Comparison of ENCODE assay signal across 1 cellular context in the genomic region with DNA sequence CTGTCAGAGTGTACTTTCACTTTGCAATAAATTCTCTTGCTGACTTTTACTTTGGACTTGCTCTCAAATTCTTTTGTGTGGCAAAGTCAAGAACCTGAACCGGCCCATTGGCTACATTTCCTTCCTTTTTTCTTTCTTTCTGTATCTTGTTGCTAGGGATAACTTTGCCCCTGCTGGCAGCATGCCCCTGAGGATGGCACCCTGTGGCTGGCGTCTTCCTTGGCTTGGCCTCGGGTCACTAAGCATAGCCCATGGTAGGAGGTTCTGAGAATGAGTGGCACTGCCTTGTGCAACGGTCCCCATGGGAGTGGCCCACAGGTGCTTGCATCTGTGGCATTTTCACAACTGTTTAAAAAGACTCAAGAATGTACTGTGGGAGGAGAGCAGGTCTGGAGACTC.
TF ChIP-seq lines count a peak whose summit lies in the region.

No MANE protein-coding gene starts in this region.

TF ChIP-seq in HEK293, 187 proteins besides CTCF, POLR2A, EP300 and RAD21 (continued from another document):
- TF ChIP-seq ZBTB1 (tag by site-specific recombination; IDR thresholded peaks at IDR 0.05), result no peak
TF ChIP-seq in HEK293: peak in this region for 1.
